ENCODE assay signal across 7 cellular contexts in the genomic region with DNA sequence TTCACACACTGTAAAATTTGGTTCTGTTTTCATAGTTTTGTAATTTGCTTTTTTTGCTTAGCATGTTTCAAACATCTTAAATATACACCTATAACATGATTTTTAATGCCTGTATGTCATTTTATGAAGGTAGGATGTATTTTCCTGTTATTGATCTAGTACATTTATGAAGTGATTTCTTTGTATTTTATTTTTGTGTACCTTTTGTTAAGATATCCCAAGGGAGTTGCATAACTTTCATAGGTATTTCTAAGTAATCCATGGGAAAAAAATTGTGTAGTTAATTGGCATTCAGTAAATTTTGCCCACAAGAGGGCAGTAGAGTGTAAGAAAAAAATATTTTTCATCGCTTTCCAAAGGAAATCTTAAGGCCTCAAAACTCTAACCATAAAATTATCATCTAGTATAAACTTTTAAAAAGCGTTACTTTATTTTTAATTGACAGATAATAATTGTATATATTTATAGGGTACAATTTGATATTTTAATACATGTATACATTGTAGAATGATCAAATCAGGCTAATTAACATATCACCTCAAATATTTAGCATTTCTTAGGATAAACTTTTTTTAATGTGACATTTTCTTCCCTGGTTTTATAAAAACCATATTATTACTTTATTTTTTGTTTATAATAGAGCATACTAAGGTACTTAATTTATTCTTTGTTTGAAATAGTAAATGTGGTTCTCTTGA.
DNase-seq lines count a peak whose midpoint lies in the region; ATAC-seq, FAIRE-seq and TF ChIP-seq lines count a peak whose summit lies in the region.
"Not testable (repeated sequence)": the region's sequence is repeated elsewhere in the genome, so short reads cannot be mapped to it uniquely, and the experiment has no call there.

No MANE protein-coding gene starts in this region.

- H3K36me3 Mint-ChIP-seq in Calu3 (ENCODE audit: insufficient read depth, unreplicated experiment); HFFc6 (ENCODE audit: low read depth); natural killer cell: not testable (repeated sequence)

- TF ChIP-seq RAD21 in K562 (CRISPR knock-in tag; conservative IDR thresholded peaks at IDR 0.05 in 1 of 2, IDR thresholded peaks at IDR 0.05 in 1 of 2) = not testable (repeated sequence)

- not testable (repeated sequence) for H3K27me3 Mint-ChIP-seq in Calu3 (ENCODE audit: unreplicated experiment); HFFc6 (ENCODE audit: insufficient read depth); natural killer cell (ENCODE audit: low read depth in 2 of 2)

- TF ChIP-seq POLR2A in K562 (conservative IDR thresholded peaks at IDR 0.05) = not testable (repeated sequence)

- FAIRE-seq in K562 (lab: Jason Lieb, UNC) (peak; percentile 87), endometrium (lab: Jason Lieb, UNC) (peak; percentile 100), islet of Langerhans (lab: Jason Lieb, UNC) (peak; percentile 100)

- ATAC-seq in K562, natural killer cell: not testable (repeated sequence)

- H3K27ac Mint-ChIP-seq in Calu3 (ENCODE audit: unreplicated experiment); HFFc6; natural killer cell: not testable (repeated sequence)

- H4K20me1 ChIP-seq in K562 (replicated peaks; ENCODE audit: control insufficient read depth, insufficient read depth, low read length); smooth muscle cell (ENCODE audit: low read depth): not testable (repeated sequence)

- not testable (repeated sequence) for H3K9me3 Mint-ChIP-seq in Calu3 (ENCODE audit: low read depth, unreplicated experiment); HFFc6; natural killer cell

- intact Hi-C loops in Calu3 (cut with micrococcal nuclease; ENCODE audit: unreplicated experiment); K562 (cut with micrococcal nuclease); natural killer cell (cut with micrococcal nuclease): not testable (repeated sequence)

- not testable (repeated sequence) for DNase-seq in Calu3; HFFc6; K562 (ENCODE audit: extremely low read depth in 1 of 4, low spot score in 3 of 4); natural killer cell; smooth muscle cell (lab: John Stamatoyannopoulos, UW; ENCODE audit: unreplicated experiment)

- TF ChIP-seq CTCF in Calu3 (IDR thresholded peaks at IDR 0.05; ENCODE audit: unreplicated experiment) (peak; percentile 27), HFFc6 (IDR thresholded peaks at IDR 0.05) (peak; percentile 62), natural killer cell (IDR thresholded peaks at IDR 0.05) (peak; percentile 50), smooth muscle cell (IDR thresholded peaks at IDR 0.05; ENCODE audit: borderline replicate concordance, insufficient read depth, poor library complexity, severe bottlenecking) (peak; percentile 5)
- TF ChIP-seq CTCF in K562 (IDR thresholded peaks at IDR 0.05 in 2 of 3, conservative IDR thresholded peaks at IDR 0.05 in 1 of 3; ENCODE audit: insufficient read depth in 2 of 3, low read depth in 1 of 3, low read length in 3 of 3) = not testable (repeated sequence)

- in situ Hi-C loops in K562 (cut with MboI) = loop anchor here (10.0 kb wide), 1 partner anchor 410 kb away; no protein-coding TSS in a partner anchor

- POLR2A ChIA-PET in K562 (lab: Yijun Ruan, JAX) = not testable (repeated sequence)

- not testable (repeated sequence) for H3K9ac ChIP-seq in K562 (ENCODE audit: insufficient read depth in 1 of 2, low read depth in 2 of 2, low read length in 2 of 2); smooth muscle cell (ENCODE audit: low read depth)

- H3K27ac ChIP-seq in K562 (ENCODE audit: extremely low read depth, low read depth, low read length); smooth muscle cell (ENCODE audit: low read depth): not testable (repeated sequence)

- CTCF ChIA-PET in Calu3 (lab: Charles Lee); K562 (lab: Yijun Ruan, JAX; ENCODE audit: low intra/inter-chr PET ratio): not testable (repeated sequence)

- not testable (repeated sequence) for BruUV-seq in Calu3 (replicated peaks; lab: Mats Ljungman, UMichigan); K562 (replicated peaks; lab: Mats Ljungman, UMichigan)

- not testable (repeated sequence) for H3K4me3 ChIP-seq in K562, smooth muscle cell

- not testable (repeated sequence) for H3K4me1 ChIP-seq in K562 (replicated peaks in 1 of 2; ENCODE audit: control insufficient read depth in 2 of 2, insufficient read depth in 2 of 2, low read length in 2 of 2); smooth muscle cell (ENCODE audit: low read depth)

- not testable (repeated sequence) for H3K9me1 ChIP-seq in K562 (ENCODE audit: control insufficient read depth, insufficient read depth, low read length)

- H3K36me3 ChIP-seq in K562 (ENCODE audit: control insufficient read depth, insufficient read depth, low read length); smooth muscle cell (ENCODE audit: low read depth): not testable (repeated sequence)

- no CpG with 5 or more reads among the region's 2 CpGs for WGBS in K562 (ENCODE audit: insufficient coverage, low coverage, missing lambda C conversion rate)
- WGBS in smooth muscle cell (ENCODE audit: low lambda C conversion rate) = 0% methylated on average over 1 of the region's 2 CpGs

- H3K79me2 ChIP-seq in K562 (ENCODE audit: control insufficient read depth, insufficient read depth, low read length); smooth muscle cell (ENCODE audit: low read depth): not testable (repeated sequence)

- not testable (repeated sequence) for H3K4me1 Mint-ChIP-seq in Calu3 (ENCODE audit: low read depth, unreplicated experiment); HFFc6 (ENCODE audit: low read depth); natural killer cell

- not testable (repeated sequence) for H2AFZ ChIP-seq in K562 (ENCODE audit: low read depth, low read length); smooth muscle cell (ENCODE audit: low read depth)

- not testable (repeated sequence) for H3K27me3 ChIP-seq in K562 (ENCODE audit: control insufficient read depth in 2 of 2, insufficient read depth in 2 of 2, low read length in 2 of 2); smooth muscle cell (ENCODE audit: low read depth)

- not testable (repeated sequence) for H3K4me2 ChIP-seq in K562 (ENCODE audit: insufficient read depth, low read length); smooth muscle cell

- not testable (repeated sequence) for H3K4me3 Mint-ChIP-seq in Calu3 (ENCODE audit: low read depth, unreplicated experiment); HFFc6; natural killer cell

- not testable (repeated sequence) for TF ChIP-seq EP300 in K562 (IDR thresholded peaks at IDR 0.05; ENCODE audit: low read length)

- not testable (repeated sequence) for H3K9me3 ChIP-seq in K562 (replicated peaks; ENCODE audit: control insufficient read depth, insufficient read depth, low read depth, low read length); smooth muscle cell (replicated peaks; ENCODE audit: low read depth)

- H3F3A ChIP-seq in smooth muscle cell (ENCODE audit: low read depth) = not testable (repeated sequence)
